ENCODE assay signal across 1 cellular context in the genomic region with DNA sequence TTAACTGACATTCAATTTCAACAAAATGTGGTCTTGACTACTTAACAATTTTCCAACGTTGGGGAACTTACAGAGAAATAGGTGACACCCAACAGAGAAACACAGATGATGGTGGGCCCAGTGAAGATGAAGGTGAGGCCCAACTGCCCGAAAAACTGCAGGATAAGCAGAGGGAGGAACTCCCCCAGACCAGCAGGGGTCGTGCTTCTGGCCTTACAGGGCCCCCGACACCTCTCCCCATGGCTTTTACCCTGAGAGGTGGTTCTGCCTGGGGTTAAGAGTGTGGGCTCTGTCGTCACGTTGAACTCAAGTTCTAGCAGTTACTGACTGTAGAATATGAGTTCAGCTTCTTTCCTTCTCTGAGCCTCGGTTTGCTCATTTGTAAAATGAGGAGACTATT.
TF ChIP-seq lines count a peak whose summit lies in the region.

No MANE protein-coding gene starts in this region.

TF ChIP-seq in GM23338, 12 proteins besides CTCF, POLR2A, EP300 and RAD21:
- TF ChIP-seq CREB1 (CRISPR knock-in tag; IDR thresholded peaks at IDR 0.05; ENCODE audit: low read depth), result no peak
- no peak for TF ChIP-seq EZH2 (IDR thresholded peaks at IDR 0.05; ENCODE audit: low read depth, unreplicated experiment)
- no peak for TF ChIP-seq ZNF331 (CRISPR knock-in tag; IDR thresholded peaks at IDR 0.05; ENCODE audit: low read depth)
- TF ChIP-seq JUNB (IDR thresholded peaks at IDR 0.05; ENCODE audit: unreplicated experiment), result no peak
- TF ChIP-seq NANOG (IDR thresholded peaks at IDR 0.05; ENCODE audit: borderline replicate concordance), result no peak
- TF ChIP-seq, protein P1, sequence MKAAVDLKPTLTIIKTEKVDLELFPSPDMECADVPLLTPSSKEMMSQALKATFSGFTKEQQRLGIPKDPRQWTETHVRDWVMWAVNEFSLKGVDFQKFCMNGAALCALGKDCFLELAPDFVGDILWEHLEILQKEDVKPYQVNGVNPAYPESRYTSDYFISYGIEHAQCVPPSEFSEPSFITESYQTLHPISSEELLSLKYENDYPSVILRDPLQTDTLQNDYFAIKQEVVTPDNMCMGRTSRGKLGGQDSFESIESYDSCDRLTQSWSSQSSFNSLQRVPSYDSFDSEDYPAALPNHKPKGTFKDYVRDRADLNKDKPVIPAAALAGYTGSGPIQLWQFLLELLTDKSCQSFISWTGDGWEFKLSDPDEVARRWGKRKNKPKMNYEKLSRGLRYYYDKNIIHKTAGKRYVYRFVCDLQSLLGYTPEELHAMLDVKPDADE (IDR thresholded peaks at IDR 0.05), result no peak
- no peak for TF ChIP-seq ZNF114 (CRISPR knock-in tag; IDR thresholded peaks at IDR 0.05)
- TF ChIP-seq, protein P2, sequence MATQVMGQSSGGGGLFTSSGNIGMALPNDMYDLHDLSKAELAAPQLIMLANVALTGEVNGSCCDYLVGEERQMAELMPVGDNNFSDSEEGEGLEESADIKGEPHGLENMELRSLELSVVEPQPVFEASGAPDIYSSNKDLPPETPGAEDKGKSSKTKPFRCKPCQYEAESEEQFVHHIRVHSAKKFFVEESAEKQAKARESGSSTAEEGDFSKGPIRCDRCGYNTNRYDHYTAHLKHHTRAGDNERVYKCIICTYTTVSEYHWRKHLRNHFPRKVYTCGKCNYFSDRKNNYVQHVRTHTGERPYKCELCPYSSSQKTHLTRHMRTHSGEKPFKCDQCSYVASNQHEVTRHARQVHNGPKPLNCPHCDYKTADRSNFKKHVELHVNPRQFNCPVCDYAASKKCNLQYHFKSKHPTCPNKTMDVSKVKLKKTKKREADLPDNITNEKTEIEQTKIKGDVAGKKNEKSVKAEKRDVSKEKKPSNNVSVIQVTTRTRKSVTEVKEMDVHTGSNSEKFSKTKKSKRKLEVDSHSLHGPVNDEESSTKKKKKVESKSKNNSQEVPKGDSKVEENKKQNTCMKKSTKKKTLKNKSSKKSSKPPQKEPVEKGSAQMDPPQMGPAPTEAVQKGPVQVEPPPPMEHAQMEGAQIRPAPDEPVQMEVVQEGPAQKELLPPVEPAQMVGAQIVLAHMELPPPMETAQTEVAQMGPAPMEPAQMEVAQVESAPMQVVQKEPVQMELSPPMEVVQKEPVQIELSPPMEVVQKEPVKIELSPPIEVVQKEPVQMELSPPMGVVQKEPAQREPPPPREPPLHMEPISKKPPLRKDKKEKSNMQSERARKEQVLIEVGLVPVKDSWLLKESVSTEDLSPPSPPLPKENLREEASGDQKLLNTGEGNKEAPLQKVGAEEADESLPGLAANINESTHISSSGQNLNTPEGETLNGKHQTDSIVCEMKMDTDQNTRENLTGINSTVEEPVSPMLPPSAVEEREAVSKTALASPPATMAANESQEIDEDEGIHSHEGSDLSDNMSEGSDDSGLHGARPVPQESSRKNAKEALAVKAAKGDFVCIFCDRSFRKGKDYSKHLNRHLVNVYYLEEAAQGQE (IDR thresholded peaks at IDR 0.05; ENCODE audit: unreplicated experiment), result no peak
- TF ChIP-seq POLR2AphosphoS5 (IDR thresholded peaks at IDR 0.05; ENCODE audit: low read depth), result no peak
